ENCODE assay signal across 8 cellular contexts in the genomic region with DNA sequence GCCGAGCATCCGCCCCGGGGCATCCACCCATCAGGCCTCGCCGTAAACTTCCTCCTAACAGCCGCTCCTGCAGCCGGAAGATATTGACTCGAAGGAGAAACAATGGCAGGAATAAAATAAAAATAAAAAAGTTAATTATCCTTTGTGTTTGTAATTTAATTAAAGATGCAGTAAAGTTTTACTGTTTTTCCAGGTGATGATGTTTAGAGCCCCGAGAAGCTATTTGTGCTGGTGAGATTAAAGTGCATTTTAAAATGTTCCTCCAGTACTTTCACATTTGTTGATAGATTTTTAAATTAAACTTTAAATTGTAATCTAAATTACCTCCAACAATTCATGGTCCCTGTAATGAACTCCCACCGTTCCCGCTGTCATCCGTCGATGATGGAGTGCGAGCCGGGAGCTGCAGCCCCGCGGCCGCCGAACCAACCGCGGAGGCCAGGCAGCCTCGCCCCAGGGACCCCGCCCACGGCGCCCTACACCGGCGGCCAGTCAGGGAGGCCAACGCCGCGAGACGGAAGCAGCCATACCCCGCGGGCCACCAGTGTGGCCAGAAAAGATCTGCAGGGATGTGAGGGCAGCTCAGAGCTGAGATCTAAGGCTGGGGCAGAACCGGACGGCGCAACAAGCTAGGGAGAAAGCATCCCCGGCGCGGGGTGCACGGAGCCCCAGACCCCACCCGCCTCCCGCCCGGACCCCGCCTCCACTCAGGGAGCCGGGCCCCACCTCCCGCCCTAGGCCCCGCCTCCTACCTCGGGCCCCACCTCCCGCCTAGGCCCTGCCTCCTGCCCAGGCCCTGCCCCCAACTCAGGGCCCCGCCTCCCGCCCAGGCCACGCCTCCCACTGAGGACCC.
DNase-seq lines count a peak whose midpoint lies in the region; ATAC-seq and TF ChIP-seq lines count a peak whose summit lies in the region.

No MANE protein-coding gene starts in this region.

- H3K27ac Mint-ChIP-seq in activated naive CD8-positive, alpha-beta T cell treated with anti-CD3 and anti-CD28 coated beads, Interleukin-2, amount 50 U/mL, for 24 hours: no peak overlapping the region

- H3K4me3 Mint-ChIP-seq in activated naive CD8-positive, alpha-beta T cell treated with anti-CD3 and anti-CD28 coated beads, Interleukin-2, amount 50 U/mL, for 24 hours: peak overlapping the region; percentile 68

- peak overlapping the region; percentile 53 to 69 for H3K4me3 ChIP-seq in right atrium auricular region

- intact Hi-C loops in sciatic nerve (cut with DNase I): no loop called here

- H3K27me3 Mint-ChIP-seq in activated naive CD8-positive, alpha-beta T cell treated with anti-CD3 and anti-CD28 coated beads, Interleukin-2, amount 50 U/mL, for 24 hours: no peaks in the 10 kb centered on the region

- H3K4me1 Mint-ChIP-seq in activated naive CD8-positive, alpha-beta T cell treated with anti-CD3 and anti-CD28 coated beads, Interleukin-2, amount 50 U/mL, for 24 hours: peaks cover 4% of the 10 kb centered on the region

- peak overlapping the region; percentile 85 to 87 for H3K27ac ChIP-seq in right atrium auricular region

- no peaks in the 10 kb centered on the region for H3K27me3 ChIP-seq in right atrium auricular region

- DNase-seq in NCI-H1417 (lab: John Stamatoyannopoulos, UW): peak; percentile 7 to 38 (median 19)
- no peak for DNase-seq in NCI-H1417 treated with DMSO at 0.1 percent for 48 hours (lab: John Stamatoyannopoulos, UW)
- peak; percentile 87 for DNase-seq in HT-29 (ENCODE audit: low spot score)
- peak; percentile 20 to 63 for DNase-seq in SW 1271 (lab: John Stamatoyannopoulos, UW)
- DNase-seq in activated naive CD8-positive, alpha-beta T cell treated with anti-CD3 and anti-CD28 coated beads, Interleukin-2, amount 50 U/mL, for 24 hours: peak; percentile 90
- DNase-seq in right atrium auricular region (ENCODE audit: low spot score): no peak
- peak; percentile 97 for DNase-seq in sciatic nerve (ENCODE audit: low spot score)
- DNase-seq in NCI-H510A treated with DMSO at 0.1 percent for 48 hours (lab: John Stamatoyannopoulos, UW): no peak

- no peaks in the 10 kb centered on the region for H3K9me3 ChIP-seq in right atrium auricular region

- peaks cover 0 to 29% of the 10 kb centered on the region in 2 donors for H3K4me1 ChIP-seq in right atrium auricular region

- no peaks in the 10 kb centered on the region for H3K36me3 Mint-ChIP-seq in activated naive CD8-positive, alpha-beta T cell treated with anti-CD3 and anti-CD28 coated beads, Interleukin-2, amount 50 U/mL, for 24 hours (ENCODE audit: low read depth)

- peak; percentile 45 for ATAC-seq in activated naive CD8-positive, alpha-beta T cell treated with anti-CD3 and anti-CD28 coated beads, Interleukin-2, amount 50 U/mL, for 24 hours
- ATAC-seq in sciatic nerve: peak; percentile 94

- no peaks in the 10 kb centered on the region for H3K36me3 ChIP-seq in right atrium auricular region

- no peaks in the 10 kb centered on the region for H3K9me3 Mint-ChIP-seq in activated naive CD8-positive, alpha-beta T cell treated with anti-CD3 and anti-CD28 coated beads, Interleukin-2, amount 50 U/mL, for 24 hours

- no peak for TF ChIP-seq CTCF in right atrium auricular region (IDR thresholded peaks at IDR 0.05)

Comparison
In these comparisons a context has a peak if more than half of its experiments do, and no peak if none do; other contexts are left out.
1. DNase-seq: peak in NCI-H1417 (3 of 3), HT-29 (single experiment), SW 1271 (2 of 2), activated naive CD8-positive, alpha-beta T cell treated with anti-CD3 and anti-CD28 coated beads, Interleukin-2, amount 50 U/mL, for 24 hours (single experiment) and sciatic nerve (single experiment); none in NCI-H1417 treated with DMSO at 0.1 percent for 48 hours (single experiment), right atrium auricular region (single experiment) and NCI-H510A treated with DMSO at 0.1 percent for 48 hours (single experiment).